ENCODE assay signal across 21 cellular contexts in genomic region chr3:67094769-67095168, GRCh38.
A peak's percentile ranks its signal among the peaks of the same experiment; 100 is the strongest.
DNase-seq lines count a peak whose midpoint lies in the region; ATAC-seq and TF ChIP-seq lines count a peak whose summit lies in the region.
"Had no signal": no experiment of that assay in that cellular context is flagged by ENCODE, and none has a peak within 500 bp of the region (broad histone marks: within the 10 kb centered on the region; RNA-seq: fewer than 3 reads in every experiment).

No MANE protein-coding gene starts in this region.

- H3K4me3 Mint-ChIP-seq in H9: no peak overlapping the region
- H3K4me3 Mint-ChIP-seq: neural crest cell had no signal

- no peak for ATAC-seq in GM18502 (IDR thresholded peaks at IDR 0.05; ENCODE audit: poor library complexity, unreplicated experiment)
- ATAC-seq: gastrocnemius medialis, psoas muscle had no signal

- H3K27ac ChIP-seq in H9 (ENCODE audit: insufficient read length, low read depth, low read length): no peak overlapping the region
- H3K27ac ChIP-seq: gastrocnemius medialis, psoas muscle, testis had no signal

- TF ChIP-seq CTCF in fibroblast of the aortic adventitia (IDR thresholded peaks at IDR 0.05; ENCODE audit: insufficient read depth, low read length) (no peak), H9 (conservative IDR thresholded peaks at IDR 0.05) (no peak)

- H3K9me3 ChIP-seq in adipocyte (ENCODE audit: control insufficient read depth, low read length): no peaks in the 10 kb centered on the region
- H3K9me3 ChIP-seq in H9 (ENCODE audit: control insufficient read depth, low read depth, low read length): no peaks in the 10 kb centered on the region
- H3K9me3 ChIP-seq: gastrocnemius medialis, psoas muscle, testis had no signal

- no CpG with 5 or more reads among the region's 1 CpG for WGBS in H9 (ENCODE audit: extremely low coverage, insufficient read length, low lambda C conversion rate)

- H3K56ac ChIP-seq in H9 (ENCODE audit: insufficient read length, low read depth, low read length): no peak overlapping the region

- H4K91ac ChIP-seq in H9 (ENCODE audit: insufficient read length, low read depth, low read length): no peak overlapping the region

- H3K27me3 ChIP-seq in adipocyte (replicated peaks; ENCODE audit: control insufficient read depth, insufficient read depth, low read length) (no peaks in the 10 kb centered on the region), H9 (ENCODE audit: insufficient read depth, low read length) (no peaks in the 10 kb centered on the region)
- H3K27me3 ChIP-seq: gastrocnemius medialis, testis had no signal

- no peak overlapping the region for H3K23ac ChIP-seq in H9 (ENCODE audit: insufficient read length, low read depth, low read length)

- no peak overlapping the region for H3K9ac ChIP-seq in adipocyte (ENCODE audit: low read length)
- H3K9ac ChIP-seq in H9 (ENCODE audit: extremely low read depth, insufficient read length, low read length): no peak overlapping the region

- H3K14ac ChIP-seq in H9 (ENCODE audit: insufficient read depth, low read length): no peak overlapping the region

- H2BK120ac ChIP-seq in H9 (ENCODE audit: low read depth, low read length, poor library complexity, severe bottlenecking): no peak overlapping the region

- H3K4me1 Mint-ChIP-seq in H9: peaks cover 0 to 9% of the 10 kb centered on the region in 2 experiments; a peak in 2 of 4 replicates
- H3K4me1 Mint-ChIP-seq: neural crest cell had no signal

- peak overlapping the region in 1 of 3 experiments; percentile 54; a peak in 1 of 7 replicates for H3K27ac Mint-ChIP-seq in H9

- DNase-seq in COR-L47 (lab: John Stamatoyannopoulos, UW) (peak; percentile 1), adipocyte (ENCODE audit: low read depth) (peak; percentile 62), fibroblast of the aortic adventitia (ENCODE audit: low read depth) (peak; percentile 65), occipital lobe (lab: John Stamatoyannopoulos, UW) (peak; percentile 1), A172 (ENCODE audit: low spot score) (no peak), NCI-H748 treated with DMSO at 0.1 percent for 48 hours (lab: John Stamatoyannopoulos, UW) (no peak), H9 (no peak)
- DNase-seq: activated CD4-positive, alpha-beta T cell treated with anti-CD3 and anti-CD28 coated beads, Interleukin-2, amount 50 U/mL, for 1 hour; activated naive CD4-positive, alpha-beta T cell; cerebellar nuclear complex; effector memory CD4-positive, alpha-beta T cell; gastrocnemius medialis; mesendoderm; NCI-H1105; NCI-H524 treated with DMSO at 0.1 percent for 48 hours; psoas muscle; Right ventricle myocardium superior; T-helper 1 cell; testis had no signal

- H4K8ac ChIP-seq in H9 (replicated peaks; ENCODE audit: insufficient read length, low read depth, low read length): no peak overlapping the region

- no peak overlapping the region for H2BK12ac ChIP-seq in H9 (ENCODE audit: insufficient read length, low read depth, low read length)

- no peaks in the 10 kb centered on the region for H3K79me2 ChIP-seq in H9 (ENCODE audit: insufficient read depth, low read length)

- no peak overlapping the region for H3K4me2 ChIP-seq in H9 (ENCODE audit: insufficient read depth, insufficient read length, low read length)

- no peak overlapping the region for H3K18ac ChIP-seq in H9 (ENCODE audit: insufficient read length, low read depth, low read length)

- no peak overlapping the region for H2AK5ac ChIP-seq in H9 (ENCODE audit: insufficient read length, low read length)

- H3K23me2 ChIP-seq in H9 (ENCODE audit: insufficient read length, low read depth, low read length, poor library complexity, severe bottlenecking): no peaks in the 10 kb centered on the region

- no peaks in the 10 kb centered on the region for H3K79me1 ChIP-seq in H9 (ENCODE audit: insufficient read depth, low read depth, low read length, poor library complexity, severe bottlenecking)

- H2BK20ac ChIP-seq in H9 (ENCODE audit: low read depth, low read length, poor library complexity, severe bottlenecking): no peak overlapping the region

- H3K4ac ChIP-seq in H9 (ENCODE audit: low read depth, low read length): no peak overlapping the region

- H2BK5ac ChIP-seq in H9 (ENCODE audit: insufficient read length, low read length): no peak overlapping the region

- H2AFZ ChIP-seq in H9 (ENCODE audit: low read length): no peak overlapping the region

- no peaks in the 10 kb centered on the region for H3K9me3 Mint-ChIP-seq in H9
- H3K9me3 Mint-ChIP-seq: neural crest cell had no signal

- H3K4me3 ChIP-seq in adipocyte (ENCODE audit: low read length): no peak overlapping the region
- H3K4me3 ChIP-seq in fibroblast of the aortic adventitia (ENCODE audit: low read depth, low read length): no peak overlapping the region
- H3K4me3 ChIP-seq: gastrocnemius medialis, psoas muscle, testis had no signal

- no peak overlapping the region for H3T11ph ChIP-seq in H9 (ENCODE audit: low read length)

- H2BK15ac ChIP-seq in H9 (ENCODE audit: low read depth, low read length): no peak overlapping the region

- no peaks in the 10 kb centered on the region; the same call in 1 of the 2 replicates for H3K27me3 Mint-ChIP-seq in H9 (ENCODE audit: low read depth)

- no peaks in the 10 kb centered on the region for H4K20me1 ChIP-seq in H9 (ENCODE audit: control insufficient read depth, insufficient read depth, insufficient read length)

- no peaks in the 10 kb centered on the region for H3K36me3 ChIP-seq in adipocyte (ENCODE audit: control insufficient read depth, insufficient read depth, low read length, severe bottlenecking)
- H3K36me3 ChIP-seq: gastrocnemius medialis had no signal

- H3K4me1 ChIP-seq in adipocyte (ENCODE audit: control insufficient read depth, insufficient read depth, low read length): no peaks in the 10 kb centered on the region
- peaks cover 2% of the 10 kb centered on the region; the same call in 1 of the 2 replicates for H3K4me1 ChIP-seq in H9 (ENCODE audit: insufficient read depth, low read length)
- H3K4me1 ChIP-seq: gastrocnemius medialis, psoas muscle, testis had no signal

- H3K36me3 Mint-ChIP-seq in H9 (ENCODE audit: insufficient read depth in 1 of 3, low read depth in 3 of 3): no peaks in the 10 kb centered on the region

- H4K5ac ChIP-seq in H9 (ENCODE audit: insufficient read length, low read depth, low read length): no peak overlapping the region

Comparison
In these comparisons a context has a peak if more than half of its experiments do, and no peak if none do; other contexts are left out.
1. DNase-seq: peak in COR-L47 (single experiment), adipocyte (single experiment), fibroblast of the aortic adventitia (single experiment) and occipital lobe (single experiment); none in A172 (single experiment), NCI-H748 treated with DMSO at 0.1 percent for 48 hours (single experiment) and H9 (single experiment).